ENCODE assay signal across 1 cellular context in the genomic region with DNA sequence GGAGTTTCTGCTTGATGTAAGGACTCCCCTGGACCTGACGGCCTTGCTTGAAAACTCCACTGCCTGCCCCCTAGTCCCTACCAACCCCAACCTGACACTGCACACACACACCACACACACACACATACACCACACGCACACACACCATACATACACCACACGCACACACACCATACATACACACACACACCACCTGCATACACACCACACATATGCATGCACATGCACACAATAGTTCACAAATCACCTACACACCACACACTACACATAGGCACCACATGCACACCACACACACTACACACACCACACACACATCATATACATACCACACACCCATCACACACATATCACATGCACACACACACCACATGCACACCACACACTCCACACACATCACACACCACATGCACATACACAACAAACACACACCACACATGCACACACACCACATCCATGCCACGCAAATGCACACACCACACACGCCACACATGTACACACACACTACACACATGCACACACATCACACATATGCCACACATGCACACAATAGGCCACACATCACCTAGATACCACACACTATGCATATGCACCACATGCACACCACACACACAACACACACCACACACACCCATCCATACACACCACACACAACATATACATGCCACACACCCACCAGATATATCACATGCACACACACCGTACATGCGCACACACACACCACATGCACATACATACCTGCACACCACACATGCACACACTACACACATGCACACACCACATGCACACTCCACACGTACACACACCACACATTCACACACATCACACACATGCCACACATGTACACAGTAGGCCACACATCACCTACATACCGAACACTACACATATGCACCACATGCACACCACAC.
TF ChIP-seq lines count a peak whose summit lies in the region.

No MANE protein-coding gene starts in this region.

TF ChIP-seq in HEK293, 187 proteins besides CTCF, POLR2A, EP300 and RAD21 (continued from another document):
- peak; percentile 22; the same call in 1 of the 2 replicates for TF ChIP-seq ZNF311 (tag by site-specific recombination; IDR thresholded peaks at IDR 0.05; ENCODE audit: borderline replicate concordance)
- no peak for TF ChIP-seq ZNF48 (tag by site-specific recombination; IDR thresholded peaks at IDR 0.05)
- no peak for TF ChIP-seq ZNF274 (IDR thresholded peaks at IDR 0.05; ENCODE audit: low read length)
- TF ChIP-seq ZNF274 (tag by site-specific recombination; IDR thresholded peaks at IDR 0.05; ENCODE audit: borderline replicate concordance), result peak; percentile 54; the same call in 1 of the 2 replicates
- TF ChIP-seq ZNF239 (tag by site-specific recombination; IDR thresholded peaks at IDR 0.05), result peak; percentile 45; the same call in 1 of the 2 replicates
- TF ChIP-seq ZNF785 (tag by site-specific recombination; IDR thresholded peaks at IDR 0.05), result peak; percentile 12; the same call in 1 of the 2 replicates
- 0 out of 2 replicates have a peak, but pooled peaks have one; percentile 10 for TF ChIP-seq ZNF112 (tag by site-specific recombination; IDR thresholded peaks at IDR 0.05)
- peak; percentile 31 for TF ChIP-seq ZNF146 (tag by site-specific recombination; IDR thresholded peaks at IDR 0.05)
- TF ChIP-seq, protein P1, sequence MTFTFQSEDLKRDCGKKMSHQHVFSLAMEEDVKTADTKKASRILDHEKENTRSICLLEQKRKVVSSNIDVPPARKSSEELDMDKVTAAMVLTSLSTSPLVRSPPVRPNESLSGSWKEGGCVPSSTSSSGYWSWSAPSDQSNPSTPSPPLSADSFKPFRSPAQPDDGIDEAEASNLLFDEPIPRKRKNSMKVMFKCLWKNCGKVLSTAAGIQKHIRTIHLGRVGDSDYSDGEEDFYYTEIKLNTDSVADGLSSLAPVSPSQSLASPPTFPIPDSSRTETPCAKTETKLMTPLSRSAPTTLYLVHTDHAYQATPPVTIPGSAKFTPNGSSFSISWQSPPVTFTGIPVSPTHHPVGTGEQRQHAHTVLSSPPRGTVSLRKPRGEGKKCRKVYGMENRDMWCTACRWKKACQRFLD (tag by site-specific recombination; IDR thresholded peaks at IDR 0.05), result no peak
- TF ChIP-seq ZNF473 (tag by site-specific recombination; IDR thresholded peaks at IDR 0.05), result peak; percentile 8; the same call in 1 of the 2 replicates
- TF ChIP-seq, protein P2, sequence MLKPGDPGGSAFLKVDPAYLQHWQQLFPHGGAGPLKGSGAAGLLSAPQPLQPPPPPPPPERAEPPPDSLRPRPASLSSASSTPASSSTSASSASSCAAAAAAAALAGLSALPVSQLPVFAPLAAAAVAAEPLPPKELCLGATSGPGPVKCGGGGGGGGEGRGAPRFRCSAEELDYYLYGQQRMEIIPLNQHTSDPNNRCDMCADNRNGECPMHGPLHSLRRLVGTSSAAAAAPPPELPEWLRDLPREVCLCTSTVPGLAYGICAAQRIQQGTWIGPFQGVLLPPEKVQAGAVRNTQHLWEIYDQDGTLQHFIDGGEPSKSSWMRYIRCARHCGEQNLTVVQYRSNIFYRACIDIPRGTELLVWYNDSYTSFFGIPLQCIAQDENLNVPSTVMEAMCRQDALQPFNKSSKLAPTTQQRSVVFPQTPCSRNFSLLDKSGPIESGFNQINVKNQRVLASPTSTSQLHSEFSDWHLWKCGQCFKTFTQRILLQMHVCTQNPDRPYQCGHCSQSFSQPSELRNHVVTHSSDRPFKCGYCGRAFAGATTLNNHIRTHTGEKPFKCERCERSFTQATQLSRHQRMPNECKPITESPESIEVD (tag by site-specific recombination; IDR thresholded peaks at IDR 0.05), result no peak
- no peak for TF ChIP-seq ZNF350 (tag by site-specific recombination; IDR thresholded peaks at IDR 0.05)
- 0 out of 2 replicates have a peak, but pooled peaks have one; percentile 7 for TF ChIP-seq ZNF202 (tag by site-specific recombination; IDR thresholded peaks at IDR 0.05; ENCODE audit: borderline replicate concordance)
- TF ChIP-seq ZBTB21 (tag by site-specific recombination; IDR thresholded peaks at IDR 0.05), result no peak
- TF ChIP-seq, protein P3, sequence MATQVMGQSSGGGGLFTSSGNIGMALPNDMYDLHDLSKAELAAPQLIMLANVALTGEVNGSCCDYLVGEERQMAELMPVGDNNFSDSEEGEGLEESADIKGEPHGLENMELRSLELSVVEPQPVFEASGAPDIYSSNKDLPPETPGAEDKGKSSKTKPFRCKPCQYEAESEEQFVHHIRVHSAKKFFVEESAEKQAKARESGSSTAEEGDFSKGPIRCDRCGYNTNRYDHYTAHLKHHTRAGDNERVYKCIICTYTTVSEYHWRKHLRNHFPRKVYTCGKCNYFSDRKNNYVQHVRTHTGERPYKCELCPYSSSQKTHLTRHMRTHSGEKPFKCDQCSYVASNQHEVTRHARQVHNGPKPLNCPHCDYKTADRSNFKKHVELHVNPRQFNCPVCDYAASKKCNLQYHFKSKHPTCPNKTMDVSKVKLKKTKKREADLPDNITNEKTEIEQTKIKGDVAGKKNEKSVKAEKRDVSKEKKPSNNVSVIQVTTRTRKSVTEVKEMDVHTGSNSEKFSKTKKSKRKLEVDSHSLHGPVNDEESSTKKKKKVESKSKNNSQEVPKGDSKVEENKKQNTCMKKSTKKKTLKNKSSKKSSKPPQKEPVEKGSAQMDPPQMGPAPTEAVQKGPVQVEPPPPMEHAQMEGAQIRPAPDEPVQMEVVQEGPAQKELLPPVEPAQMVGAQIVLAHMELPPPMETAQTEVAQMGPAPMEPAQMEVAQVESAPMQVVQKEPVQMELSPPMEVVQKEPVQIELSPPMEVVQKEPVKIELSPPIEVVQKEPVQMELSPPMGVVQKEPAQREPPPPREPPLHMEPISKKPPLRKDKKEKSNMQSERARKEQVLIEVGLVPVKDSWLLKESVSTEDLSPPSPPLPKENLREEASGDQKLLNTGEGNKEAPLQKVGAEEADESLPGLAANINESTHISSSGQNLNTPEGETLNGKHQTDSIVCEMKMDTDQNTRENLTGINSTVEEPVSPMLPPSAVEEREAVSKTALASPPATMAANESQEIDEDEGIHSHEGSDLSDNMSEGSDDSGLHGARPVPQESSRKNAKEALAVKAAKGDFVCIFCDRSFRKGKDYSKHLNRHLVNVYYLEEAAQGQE (tag by site-specific recombination; IDR thresholded peaks at IDR 0.05), result no peak
- TF ChIP-seq, protein P4, sequence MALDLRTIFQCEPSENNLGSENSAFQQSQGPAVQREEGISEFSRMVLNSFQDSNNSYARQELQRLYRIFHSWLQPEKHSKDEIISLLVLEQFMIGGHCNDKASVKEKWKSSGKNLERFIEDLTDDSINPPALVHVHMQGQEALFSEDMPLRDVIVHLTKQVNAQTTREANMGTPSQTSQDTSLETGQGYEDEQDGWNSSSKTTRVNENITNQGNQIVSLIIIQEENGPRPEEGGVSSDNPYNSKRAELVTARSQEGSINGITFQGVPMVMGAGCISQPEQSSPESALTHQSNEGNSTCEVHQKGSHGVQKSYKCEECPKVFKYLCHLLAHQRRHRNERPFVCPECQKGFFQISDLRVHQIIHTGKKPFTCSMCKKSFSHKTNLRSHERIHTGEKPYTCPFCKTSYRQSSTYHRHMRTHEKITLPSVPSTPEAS (tag by site-specific recombination; IDR thresholded peaks at IDR 0.05), result peak; percentile 69; the same call in 1 of the 2 replicates
- TF ChIP-seq, protein P5, sequence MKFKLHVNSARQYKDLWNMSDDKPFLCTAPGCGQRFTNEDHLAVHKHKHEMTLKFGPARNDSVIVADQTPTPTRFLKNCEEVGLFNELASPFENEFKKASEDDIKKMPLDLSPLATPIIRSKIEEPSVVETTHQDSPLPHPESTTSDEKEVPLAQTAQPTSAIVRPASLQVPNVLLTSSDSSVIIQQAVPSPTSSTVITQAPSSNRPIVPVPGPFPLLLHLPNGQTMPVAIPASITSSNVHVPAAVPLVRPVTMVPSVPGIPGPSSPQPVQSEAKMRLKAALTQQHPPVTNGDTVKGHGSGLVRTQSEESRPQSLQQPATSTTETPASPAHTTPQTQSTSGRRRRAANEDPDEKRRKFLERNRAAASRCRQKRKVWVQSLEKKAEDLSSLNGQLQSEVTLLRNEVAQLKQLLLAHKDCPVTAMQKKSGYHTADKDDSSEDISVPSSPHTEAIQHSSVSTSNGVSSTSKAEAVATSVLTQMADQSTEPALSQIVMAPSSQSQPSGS (tag by site-specific recombination; IDR thresholded peaks at IDR 0.05; ENCODE audit: low read depth), result no peak
- no peak for TF ChIP-seq ZNF404 (tag by site-specific recombination; IDR thresholded peaks at IDR 0.05)
- TF ChIP-seq ZNF701 (tag by site-specific recombination; IDR thresholded peaks at IDR 0.05), result no peak
- TF ChIP-seq, protein P6, sequence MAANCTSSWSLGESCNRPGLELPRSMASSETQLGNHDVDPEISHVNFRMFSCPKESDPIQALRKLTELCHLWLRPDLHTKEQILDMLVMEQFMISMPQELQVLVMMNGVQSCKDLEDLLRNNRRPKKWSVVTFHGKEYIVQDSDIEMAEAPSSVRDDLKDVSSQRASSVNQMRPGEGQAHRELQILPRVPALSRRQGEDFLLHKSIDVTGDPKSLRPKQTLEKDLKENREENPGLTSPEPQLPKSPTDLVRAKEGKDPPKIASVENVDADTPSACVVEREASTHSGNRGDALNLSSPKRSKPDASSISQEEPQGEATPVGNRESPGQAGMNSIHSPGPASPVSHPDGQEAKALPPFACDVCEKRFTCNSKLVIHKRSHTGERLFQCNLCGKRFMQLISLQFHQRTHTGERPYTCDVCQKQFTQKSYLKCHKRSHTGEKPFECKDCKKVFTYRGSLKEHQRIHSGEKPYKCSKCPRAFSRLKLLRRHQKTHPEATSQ (tag by site-specific recombination; IDR thresholded peaks at IDR 0.05), result no peak
- TF ChIP-seq ZFP41 (tag by site-specific recombination; IDR thresholded peaks at IDR 0.05; ENCODE audit: borderline replicate concordance), result no peak
- TF ChIP-seq ZNF596 (tag by site-specific recombination; IDR thresholded peaks at IDR 0.05), result no peak
- no peak for TF ChIP-seq ZNF677 (tag by site-specific recombination; IDR thresholded peaks at IDR 0.05)
TF ChIP-seq in HEK293: peak in this region for 20.
